ENCODE assay signal across 8 cellular contexts in the genomic region with DNA sequence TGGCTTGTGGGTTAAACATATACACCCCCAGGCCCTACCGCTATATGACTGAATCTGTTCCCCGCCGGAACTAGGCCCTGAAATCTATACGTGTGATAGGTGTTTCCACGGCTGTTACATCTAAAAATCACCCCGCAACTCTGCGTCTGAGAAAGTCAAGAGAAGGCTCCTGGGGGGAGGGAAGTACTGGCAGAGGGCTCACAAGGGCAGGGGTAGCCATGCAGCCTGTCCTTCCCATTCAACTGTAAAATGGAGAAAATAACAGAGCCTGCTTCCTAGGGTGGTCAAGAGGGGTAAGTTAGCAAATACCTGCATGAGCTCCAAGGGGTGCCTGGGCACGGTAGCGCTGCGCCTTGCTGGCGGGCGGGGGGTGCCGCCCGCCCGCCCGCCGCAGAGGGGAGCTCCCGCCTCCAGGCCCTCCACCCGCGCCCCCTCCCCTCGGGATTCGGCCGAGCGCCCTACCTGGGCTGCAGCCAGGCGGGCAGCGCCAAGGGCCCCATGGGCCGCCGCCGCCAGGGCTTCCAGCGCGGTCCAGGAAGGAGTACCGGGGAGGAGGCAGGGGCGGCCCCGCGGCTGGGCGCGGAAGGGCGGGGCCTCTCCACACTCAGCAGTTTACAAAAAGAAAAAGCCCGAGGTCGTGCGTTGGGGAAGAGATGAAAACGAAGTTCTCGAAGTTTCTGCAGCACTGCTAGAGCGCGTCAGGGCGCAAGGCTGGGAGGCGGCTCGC. TPM values are rescaled to one million over a fixed set of nuclear protein-coding genes. Genes with fewer than 3 reads are reported as not detected.
DNase-seq lines count a peak whose midpoint lies in the region; ATAC-seq and TF ChIP-seq lines count a peak whose summit lies in the region.

A gene with protein sequence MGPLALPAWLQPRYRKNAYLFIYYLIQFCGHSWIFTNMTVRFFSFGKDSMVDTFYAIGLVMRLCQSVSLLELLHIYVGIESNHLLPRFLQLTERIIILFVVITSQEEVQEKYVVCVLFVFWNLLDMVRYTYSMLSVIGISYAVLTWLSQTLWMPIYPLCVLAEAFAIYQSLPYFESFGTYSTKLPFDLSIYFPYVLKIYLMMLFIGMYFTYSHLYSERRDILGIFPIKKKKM (minus strand): TSS at position 550 of the 727 bp plus-strand sequence. CDS start 50 bp downstream, at position 500.

- H3K36me3 Mint-ChIP-seq in IgD-negative memory B cell, result peaks cover under 1% of the 10 kb centered on the region
- H3K36me3 Mint-ChIP-seq in activated CD8-positive, alpha-beta T cell treated with anti-CD3 and anti-CD28 coated beads for 36 hours (ENCODE audit: low read depth), result peaks cover 4% of the 10 kb centered on the region
- H3K36me3 Mint-ChIP-seq in endodermal cell (ENCODE audit: low read depth), result no peaks in the 10 kb centered on the region

- no peak within 1 kb of the TSS for H3K27ac ChIP-seq in endodermal cell (ENCODE audit: low read depth, low read length)

- H3K4me3 Mint-ChIP-seq in IgD-negative memory B cell (peak within 1 kb of the TSS in 3 of 4 donors; percentile 56 to 90 (median 85)), endodermal cell (peak within 1 kb of the TSS; percentile 15)
- peak within 1 kb of the TSS; percentile 70 for H3K4me3 Mint-ChIP-seq in activated CD8-positive, alpha-beta T cell treated with anti-CD3 and anti-CD28 coated beads for 36 hours

- intact Hi-C loops in activated CD8-positive, alpha-beta T cell treated with anti-CD3 and anti-CD28 coated beads for 36 hours (cut with micrococcal nuclease), result loop anchor here (2.0 kb wide), 1 partner anchor 30 kb away; no protein-coding TSS in a partner anchor

- H3K27me3 ChIP-seq in endodermal cell (ENCODE audit: control insufficient read depth, insufficient read depth, low read length, poor library complexity, severe bottlenecking), result no peaks in the 10 kb centered on the region

- H3K9me3 Mint-ChIP-seq in IgD-negative memory B cell, result no peaks in the 10 kb centered on the region
- H3K9me3 Mint-ChIP-seq in activated CD8-positive, alpha-beta T cell treated with anti-CD3 and anti-CD28 coated beads for 36 hours, result no peaks in the 10 kb centered on the region
- H3K9me3 Mint-ChIP-seq in endodermal cell, result no peaks in the 10 kb centered on the region

- H3K27me3 Mint-ChIP-seq in IgD-negative memory B cell (no peaks in the 10 kb centered on the region), endodermal cell (ENCODE audit: insufficient read depth) (peaks cover 8% of the 10 kb centered on the region)
- no peaks in the 10 kb centered on the region for H3K27me3 Mint-ChIP-seq in activated CD8-positive, alpha-beta T cell treated with anti-CD3 and anti-CD28 coated beads for 36 hours

- ATAC-seq in GM21381 (IDR thresholded peaks at IDR 0.05; ENCODE audit: unreplicated experiment), result peak; percentile 76
- peak; percentile 80 for ATAC-seq in activated CD8-positive, alpha-beta T cell treated with anti-CD3 and anti-CD28 coated beads for 36 hours

- no peaks in the 10 kb centered on the region for H3K36me3 ChIP-seq in endodermal cell (ENCODE audit: control insufficient read depth, insufficient read depth, low read length)

- CTCF ChIA-PET in activated CD8-positive, alpha-beta T cell treated with anti-CD3 and anti-CD28 coated beads for 36 hours (lab: Charles Lee), result interaction anchor here (1.0 to 2.8 kb wide), 5 partner anchors 30 to 90 kb away, joined by 3 to 21 read pairs (median 4); no protein-coding TSS in a partner anchor

- H3K9me3 ChIP-seq in endodermal cell (ENCODE audit: control insufficient read depth, low read length), result no peaks in the 10 kb centered on the region

- H3K4me1 Mint-ChIP-seq in IgD-negative memory B cell (peaks cover 2 to 14% (median 4%) of the 10 kb centered on the region in 3 donors), endodermal cell (peaks cover 3% of the 10 kb centered on the region)
- peaks cover 25% of the 10 kb centered on the region for H3K4me1 Mint-ChIP-seq in activated CD8-positive, alpha-beta T cell treated with anti-CD3 and anti-CD28 coated beads for 36 hours (ENCODE audit: low read depth)

- no peak within 1 kb of the TSS for H3K27ac Mint-ChIP-seq in IgD-negative memory B cell
- peak within 1 kb of the TSS; percentile 87 for H3K27ac Mint-ChIP-seq in activated CD8-positive, alpha-beta T cell treated with anti-CD3 and anti-CD28 coated beads for 36 hours
- H3K27ac Mint-ChIP-seq in endodermal cell, result no peak within 1 kb of the TSS

- WGBS in endodermal cell (ENCODE audit: insufficient coverage in 1 of 2, insufficient read length in 1 of 2), 2 experiments, result 21 to 35% methylated on average over 14 to 48 of the region's 48 CpGs

- peak within 1 kb of the TSS; percentile 69 for H3K4me3 ChIP-seq in endodermal cell (ENCODE audit: low read length)

- no peak for TF ChIP-seq CTCF in activated CD8-positive, alpha-beta T cell treated with anti-CD3 and anti-CD28 coated beads for 36 hours (IDR thresholded peaks at IDR 0.05)
- peak; percentile 11 for TF ChIP-seq CTCF in endodermal cell (conservative IDR thresholded peaks at IDR 0.05)

- peaks cover 6% of the 10 kb centered on the region for H3K4me1 ChIP-seq in endodermal cell (ENCODE audit: control insufficient read depth, insufficient read depth, low read length)

- peak; percentile 49 for DNase-seq in EH (ENCODE audit: low read depth)
- DNase-seq in activated CD8-positive, alpha-beta T cell treated with anti-CD3 and anti-CD28 coated beads for 36 hours, result peak; percentile 74
- DNase-seq in endodermal cell, result peak; percentile 87
- DNase-seq in midbrain (lab: John Stamatoyannopoulos, UW), result peak; percentile 47
- DNase-seq in stimulated activated CD8-positive, alpha-beta memory T cell treated with anti-CD3 and anti-CD28 coated beads, Interleukin-4, amount 100 ng/mL, for 24 hours (ENCODE audit: low read depth), result peak; percentile 31
- DNase-seq in SK-N-DZ (ENCODE audit: low spot score), result no peak

- H3K9ac ChIP-seq in endodermal cell (ENCODE audit: extremely low read depth, low read length, poor library complexity, severe bottlenecking), result no peak within 1 kb of the TSS

- POLR2A ChIA-PET in activated CD8-positive, alpha-beta T cell treated with anti-CD3 and anti-CD28 coated beads for 36 hours (lab: Charles Lee), result interaction anchor here (0.6 to 2.6 kb wide), 6 partner anchors 10 to 677 kb away, joined by 3 to 12 read pairs (median 3); no protein-coding TSS in a partner anchor

RNA-seq across cellular contexts. Expression of the gene that starts here (rescaled TPM):
- polyA plus RNA-seq in IgD-negative memory B cell, result 4.4 TPM
- 1 to 10 TPM; 4.0 to 4.1 TPM for total RNA-seq in activated CD8-positive, alpha-beta T cell treated with anti-CD3 and anti-CD28 coated beads for 36 hours
- 1 to 10 TPM; 1.6 to 1.7 TPM for total RNA-seq in endodermal cell
- 1.5 TPM for polyA plus RNA-seq in endodermal cell (2013, experiment 1 of 2)
- polyA plus RNA-seq in endodermal cell (2013, experiment 2 of 2), result 1.4 TPM
- polyA plus RNA-seq in SK-N-DZ (2014; cell fraction: cytosol; rRNA removed), result not detected in 2 replicates
- not detected in 2 replicates for polyA plus RNA-seq in SK-N-DZ (2014; cell fraction: nucleus; rRNA removed)

Comparison
In these comparisons a context has a peak if more than half of its experiments do, and no peak if none do; other contexts are left out.
1. H3K4me3 Mint-ChIP-seq: peak in every context shown above with its lines; median percentile 85 in IgD-negative memory B cell; 70 in activated CD8-positive, alpha-beta T cell treated with anti-CD3 and anti-CD28 coated beads for 36 hours; 15 in endodermal cell.